1 cellular context compared by ENCODE assay signal in genomic region chr16:48441863-48442279, GRCh38.
A peak's percentile ranks its signal among the peaks of the same experiment; 100 is the strongest.
TF ChIP-seq lines count a peak whose summit lies in the region.

No MANE protein-coding gene starts in this region.

TF ChIP-seq in HepG2, 621 proteins besides CTCF, POLR2A, EP300 and RAD21 (continued from another document and continues in another):
- TF ChIP-seq ZBTB44 (CRISPR knock-in tag; IDR thresholded peaks at IDR 0.05) (no peak), ZBTB4 (CRISPR knock-in tag; IDR thresholded peaks at IDR 0.05; ENCODE audit: borderline replicate concordance) (no peak), KLF15 (CRISPR knock-in tag; IDR thresholded peaks at IDR 0.05; ENCODE audit: borderline replicate concordance) (no peak), ZNF781 (CRISPR knock-in tag; IDR thresholded peaks at IDR 0.05; ENCODE audit: borderline replicate concordance, not compliant biosample characterization) (no peak), ZNF816 (CRISPR knock-in tag; IDR thresholded peaks at IDR 0.05; ENCODE audit: borderline replicate concordance) (no peak), NFATC3 (CRISPR knock-in tag; IDR thresholded peaks at IDR 0.05) (no peak), ZNF205 (CRISPR knock-in tag; IDR thresholded peaks at IDR 0.05) (no peak; the same call in 1 of the 2 replicates), MYPOP (CRISPR knock-in tag; IDR thresholded peaks at IDR 0.05) (no peak; the same call in 1 of the 2 replicates), FOXP4 (CRISPR knock-in tag; IDR thresholded peaks at IDR 0.05) (peak; percentile 83), SRSF4 (IDR thresholded peaks at IDR 0.05; ENCODE audit: low read depth, low read length, poor library complexity, severe bottlenecking) (no peak), ZNF891 (CRISPR knock-in tag; IDR thresholded peaks at IDR 0.05) (no peak), POLR2G (IDR thresholded peaks at IDR 0.05; ENCODE audit: low read depth, low read length) (no peak), ZNF451 (CRISPR knock-in tag; IDR thresholded peaks at IDR 0.05) (no peak), GMEB2 (CRISPR knock-in tag; IDR thresholded peaks at IDR 0.05; ENCODE audit: low read depth) (no peak), ZNF777 (CRISPR knock-in tag; IDR thresholded peaks at IDR 0.05) (no peak), HOXA3 (CRISPR knock-in tag; IDR thresholded peaks at IDR 0.05) (peak; percentile 53; the same call in 1 of the 2 replicates), FOXO1 (CRISPR knock-in tag; IDR thresholded peaks at IDR 0.05) (peak; percentile 62; the same call in 1 of the 2 replicates), REXO4 (CRISPR knock-in tag; IDR thresholded peaks at IDR 0.05; ENCODE audit: borderline replicate concordance) (no peak), ZNF724P (CRISPR knock-in tag; IDR thresholded peaks at IDR 0.05; ENCODE audit: borderline replicate concordance) (no peak), AKNA (CRISPR knock-in tag; IDR thresholded peaks at IDR 0.05; ENCODE audit: borderline replicate concordance) (no peak), HOXA9 (CRISPR knock-in tag; IDR thresholded peaks at IDR 0.05; ENCODE audit: borderline replicate concordance) (no peak), ZNF432 (CRISPR knock-in tag; IDR thresholded peaks at IDR 0.05; ENCODE audit: borderline replicate concordance) (no peak), RCOR2 (CRISPR knock-in tag; IDR thresholded peaks at IDR 0.05) (peak; percentile 91), ZBTB7B (CRISPR knock-in tag; IDR thresholded peaks at IDR 0.05) (peak; percentile 88), ZNF710 (CRISPR knock-in tag; IDR thresholded peaks at IDR 0.05; ENCODE audit: borderline replicate concordance) (peak; percentile 67; the same call in 1 of the 2 replicates), HMG20B (CRISPR knock-in tag; conservative IDR thresholded peaks at IDR 0.05) (peak; percentile 85), ARHGAP35 (CRISPR knock-in tag; IDR thresholded peaks at IDR 0.05; ENCODE audit: borderline replicate concordance) (no peak), EEA1 (CRISPR knock-in tag; IDR thresholded peaks at IDR 0.05; ENCODE audit: borderline replicate concordance) (no peak), FOSL2 (CRISPR knock-in tag; IDR thresholded peaks at IDR 0.05) (peak; percentile 88), ZFP37 (CRISPR knock-in tag; IDR thresholded peaks at IDR 0.05; ENCODE audit: borderline replicate concordance) (no peak), ZNF569 (CRISPR knock-in tag; IDR thresholded peaks at IDR 0.05; ENCODE audit: borderline replicate concordance) (no peak), ISX (CRISPR knock-in tag; conservative IDR thresholded peaks at IDR 0.05) (no peak), HCFC1 (IDR thresholded peaks at IDR 0.05; ENCODE audit: low read depth, low read length) (no peak), ZNF646 (CRISPR knock-in tag; IDR thresholded peaks at IDR 0.05) (no peak), ZNF556 (CRISPR knock-in tag; IDR thresholded peaks at IDR 0.05; ENCODE audit: borderline replicate concordance) (0 out of 2 replicates have a peak, but pooled peaks have one; percentile 58)
